ENCODE assay signal across 1 cellular context in the genomic region with DNA sequence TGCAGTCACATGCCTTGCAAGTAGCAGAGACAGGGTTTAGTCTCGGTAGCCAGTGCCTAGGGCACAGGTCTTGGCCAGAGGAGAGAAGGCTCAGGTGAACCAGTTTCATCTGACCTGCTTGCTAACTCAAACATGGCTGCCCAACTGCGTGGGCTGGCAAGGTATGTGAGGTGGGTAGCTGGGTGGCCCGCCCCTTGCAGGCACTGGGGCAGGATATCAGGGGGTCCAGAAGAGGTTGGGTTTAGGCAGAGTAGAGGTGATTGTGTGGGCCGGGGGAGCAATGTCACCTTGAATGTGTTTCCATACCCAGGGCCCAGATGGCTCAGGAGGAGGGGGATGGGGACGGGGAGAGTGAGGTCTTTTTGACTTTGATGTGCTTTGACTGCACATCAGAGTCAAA.
TF ChIP-seq lines count a peak whose summit lies in the region.

No MANE protein-coding gene starts in this region.

TF ChIP-seq in GM23338, 12 proteins besides CTCF, POLR2A, EP300 and RAD21 (continued from another document):
- TF ChIP-seq ZNF462 (CRISPR knock-in tag; IDR thresholded peaks at IDR 0.05) (no peak), EZH2 (IDR thresholded peaks at IDR 0.05; ENCODE audit: low read depth, unreplicated experiment) (no peak), REST (IDR thresholded peaks at IDR 0.05; ENCODE audit: unreplicated experiment) (no peak), JUNB (IDR thresholded peaks at IDR 0.05; ENCODE audit: unreplicated experiment) (no peak), ZNF331 (CRISPR knock-in tag; IDR thresholded peaks at IDR 0.05; ENCODE audit: low read depth) (no peak), NANOG (IDR thresholded peaks at IDR 0.05; ENCODE audit: borderline replicate concordance) (no peak), STAT1 (IDR thresholded peaks at IDR 0.05; ENCODE audit: unreplicated experiment) (no peak)
- TF ChIP-seq, protein P1, sequence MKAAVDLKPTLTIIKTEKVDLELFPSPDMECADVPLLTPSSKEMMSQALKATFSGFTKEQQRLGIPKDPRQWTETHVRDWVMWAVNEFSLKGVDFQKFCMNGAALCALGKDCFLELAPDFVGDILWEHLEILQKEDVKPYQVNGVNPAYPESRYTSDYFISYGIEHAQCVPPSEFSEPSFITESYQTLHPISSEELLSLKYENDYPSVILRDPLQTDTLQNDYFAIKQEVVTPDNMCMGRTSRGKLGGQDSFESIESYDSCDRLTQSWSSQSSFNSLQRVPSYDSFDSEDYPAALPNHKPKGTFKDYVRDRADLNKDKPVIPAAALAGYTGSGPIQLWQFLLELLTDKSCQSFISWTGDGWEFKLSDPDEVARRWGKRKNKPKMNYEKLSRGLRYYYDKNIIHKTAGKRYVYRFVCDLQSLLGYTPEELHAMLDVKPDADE (IDR thresholded peaks at IDR 0.05): no peak
TF ChIP-seq in GM23338: peak in this region for 0.
